ENCODE assay signal across 26 cellular contexts in the genomic region with DNA sequence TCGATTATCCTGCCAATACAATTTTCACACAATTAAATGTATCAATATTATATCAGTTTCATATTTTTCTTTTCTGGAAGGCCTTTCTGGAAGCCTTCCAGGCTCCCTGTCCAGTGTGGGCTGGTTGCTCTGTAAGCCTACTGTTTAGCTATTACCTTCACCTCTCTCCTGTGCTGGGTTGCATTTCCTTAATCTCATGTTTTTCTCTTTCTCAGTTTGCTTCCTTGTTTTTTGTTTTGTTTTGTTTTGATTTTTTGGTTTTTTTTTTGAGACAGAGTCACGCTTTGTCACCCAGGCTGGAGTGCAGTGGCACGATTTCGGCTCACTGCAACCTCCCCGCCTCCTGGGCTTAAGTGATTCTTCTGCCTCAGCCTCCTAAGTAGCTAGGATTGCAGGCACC. TPM values are rescaled to one million over a fixed set of nuclear protein-coding genes. Genes with fewer than 3 reads are reported as not detected.
"Had no signal": no experiment of that assay in that cellular context is flagged by ENCODE, and none has a peak within 500 bp of the region (broad histone marks: within the 10 kb centered on the region; RNA-seq: fewer than 3 reads in every experiment).

No MANE protein-coding gene starts in this region.

- H3K4me3 Mint-ChIP-seq: naive thymus-derived CD4-positive, alpha-beta T cell; nephron progenitor cell; type B pancreatic cell had no signal

- H3K9me3 Mint-ChIP-seq: type B pancreatic cell had no signal

- ATAC-seq: esophagus mucosa; heart left ventricle; left colon; left ventricle myocardium superior; naive thymus-derived CD4-positive, alpha-beta T cell; sciatic nerve; stimulated activated naive CD8-positive, alpha-beta T cell treated with anti-CD3 and anti-CD28 coated beads, Interleukin-15, Interleukin-2, amounts not matched to agents 100 U/mL and 50 U/mL, for 24 hours had no signal

- DNase-seq: cortex of kidney; dorsolateral prefrontal cortex; effector memory CD4-positive, alpha-beta T cell; heart left ventricle; hippocampal formation; left colon; left ventricle myocardium superior; mesendoderm; naive thymus-derived CD4-positive, alpha-beta T cell; nephron progenitor cell; posterior cingulate gyrus; spleen; stimulated activated CD4-positive, alpha-beta T cell treated with anti-CD3 and anti-CD28 coated beads, Interleukin-2, amount 100 ng/mL, for 24 hours; stimulated activated CD4-positive, alpha-beta T cell treated with anti-CD3 and anti-CD28 coated beads, Interleukin-4, amount 100 ng/mL, for 4 hours; stimulated activated naive CD8-positive, alpha-beta T cell treated with anti-CD3 and anti-CD28 coated beads, Interleukin-15, Interleukin-2, amounts not matched to agents 100 U/mL and 50 U/mL, for 24 hours; thyroid gland had no signal

- FAIRE-seq: endometrium, frontal cortex, urothelium cell line had no signal

- H3K27ac Mint-ChIP-seq: nephron progenitor cell, type B pancreatic cell had no signal

- H3K27me3 Mint-ChIP-seq: naive thymus-derived CD4-positive, alpha-beta T cell; type B pancreatic cell had no signal

RNA-seq across cellular contexts. Expression of a gene that starts 33.7 kb away (rescaled TPM):
- total RNA-seq: fibroblast of lung, glomerular endothelial cell, osteocyte, pulmonary artery endothelial cell had no signal
